ENCODE assay signal across 11 cellular contexts in genomic region chr16:27843800-27844199, GRCh38.
"Had no signal": no experiment of that assay in that cellular context is flagged by ENCODE, and none has a peak within 500 bp of the region (broad histone marks: within the 10 kb centered on the region; RNA-seq: fewer than 3 reads in every experiment).

No MANE protein-coding gene starts in this region.

- H3K27ac Mint-ChIP-seq: activated naive CD8-positive, alpha-beta T cell; dendritic cell treated with granulocyte-macrophage colony-stimulating factor and Interleukin-4, amounts not matched to agents 40 ng/mL and 50 ng/mL, for 4 days; effector memory CD8-positive, alpha-beta T cell; T-helper 2 cell treated with Interferon-gamma antibody and Interleukin-4, amounts not matched to agents 5 μg/mL and 100 μg/mL, for 36 hours had no signal

- H3K4me3 Mint-ChIP-seq: activated naive CD8-positive, alpha-beta T cell; dendritic cell treated with granulocyte-macrophage colony-stimulating factor and Interleukin-4, amounts not matched to agents 40 ng/mL and 50 ng/mL, for 4 days; effector memory CD8-positive, alpha-beta T cell; T-helper 2 cell treated with Interferon-gamma antibody and Interleukin-4, amounts not matched to agents 5 μg/mL and 100 μg/mL, for 36 hours had no signal

- ATAC-seq: effector memory CD8-positive, alpha-beta T cell; left lung; stimulated activated naive CD8-positive, alpha-beta T cell treated with anti-CD3 and anti-CD28 coated beads, Interleukin-15, Interleukin-2, amounts not matched to agents 100 U/mL and 50 U/mL, for 24 hours had no signal

- DNase-seq: activated CD4-positive, alpha-beta T cell treated with anti-CD3 and anti-CD28 coated beads, Interleukin-2, amount 50 U/mL, for 4 hours; effector memory CD8-positive, alpha-beta T cell; foreskin fibroblast; left lung; occipital lobe; stimulated activated naive CD8-positive, alpha-beta T cell treated with anti-CD3 and anti-CD28 coated beads, Interleukin-15, Interleukin-2, amounts not matched to agents 100 U/mL and 50 U/mL, for 24 hours; substantia nigra; uterus had no signal

- H3K36me3 Mint-ChIP-seq: activated naive CD8-positive, alpha-beta T cell had no signal

- H3K9me3 Mint-ChIP-seq: dendritic cell treated with granulocyte-macrophage colony-stimulating factor and Interleukin-4, amounts not matched to agents 40 ng/mL and 50 ng/mL, for 4 days; T-helper 2 cell treated with Interferon-gamma antibody and Interleukin-4, amounts not matched to agents 5 μg/mL and 100 μg/mL, for 36 hours had no signal
